Comparison of ENCODE assay signal across 8 cellular contexts in the genomic region with DNA sequence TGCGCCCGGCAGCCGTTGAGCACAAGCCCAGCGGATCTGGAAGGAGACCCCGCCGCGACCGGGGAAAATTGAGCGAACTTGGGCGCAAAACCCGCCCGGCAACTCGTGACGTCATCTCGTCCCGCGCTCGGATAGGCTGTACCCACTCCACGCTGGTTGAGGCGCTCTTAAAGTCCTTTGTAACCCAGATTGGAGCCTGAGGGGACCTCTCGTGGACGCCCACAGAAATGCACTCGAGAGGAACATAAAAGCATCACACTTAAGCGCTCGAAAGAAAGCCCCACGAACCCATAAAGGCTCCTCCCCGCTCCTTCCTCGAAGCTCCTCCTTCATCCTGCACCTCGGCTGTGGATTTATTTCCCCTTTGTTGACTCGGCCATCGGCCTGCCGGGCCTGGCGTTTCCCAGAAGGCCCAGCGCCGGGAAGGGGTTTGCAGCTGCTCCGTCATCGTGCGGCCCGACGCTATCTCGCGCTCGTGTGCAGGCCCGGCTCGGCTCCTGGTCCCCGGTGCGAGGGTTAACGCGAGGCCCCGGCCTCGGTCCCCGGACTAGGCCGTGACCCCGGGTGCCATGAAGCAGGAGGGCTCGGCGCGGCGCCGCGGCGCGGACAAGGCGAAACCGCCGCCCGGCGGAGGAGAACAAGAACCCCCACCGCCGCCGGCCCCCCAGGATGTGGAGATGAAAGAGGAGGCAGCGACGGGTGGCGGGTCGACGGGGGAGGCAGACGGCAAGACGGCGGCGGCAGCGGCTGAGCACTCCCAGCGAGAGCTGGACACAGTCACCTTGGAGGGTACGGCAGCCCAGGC. TPM values are rescaled to one million over a fixed set of nuclear protein-coding genes. Genes with fewer than 3 reads are reported as not detected.
DNase-seq lines count a peak whose midpoint lies in the region; ATAC-seq, FAIRE-seq and TF ChIP-seq lines count a peak whose summit lies in the region.

PSMD3 (plus strand) TSS at position 406 of the 805 bp plus-strand sequence; CDS start at position 570, 164 bp downstream.

- BruUV-seq in HepG2 (replicated peaks; lab: Mats Ljungman, UMichigan): TSS peak; percentile 71

- peak within 1 kb of the TSS; percentile 94 to 98 (median 97) for H3K27ac Mint-ChIP-seq in CD4-positive, alpha-beta memory T cell

- peak; percentile 61 to 70; a peak in 2 of 4 replicates for TF ChIP-seq EP300 in HepG2 (IDR thresholded peaks at IDR 0.05; ENCODE audit: low read depth in 2 of 2, low read length in 2 of 2)
- peak; percentile 82 for TF ChIP-seq EP300 in HepG2 (CRISPR knock-in tag; IDR thresholded peaks at IDR 0.05; ENCODE audit: borderline replicate concordance)

- in situ Hi-C loops in HepG2 (cut with HindIII; ENCODE audit: extremely low pct_ligation_motif_present, low pct_unique_long_range_greater_than_20kb): loop anchor here (5.0 kb wide), 1 partner anchor 108 kb away; no protein-coding TSS in a partner anchor

- no peaks in the 10 kb centered on the region for H3K9me3 Mint-ChIP-seq in CD4-positive, alpha-beta memory T cell

- peaks cover 13 to 38% of the 10 kb centered on the region in 2 donors for H3K36me3 Mint-ChIP-seq in CD4-positive, alpha-beta memory T cell

- intact Hi-C loops in CD4-positive, alpha-beta memory T cell (cut with micrococcal nuclease): loop anchor here (1.0 to 5.0 kb wide), 13 partner anchors 21 to 519 kb away; partner anchors contain the start of genes CDK12, LRRC3C, MED24 and MIEN1
- intact Hi-C loops in HepG2 (cut with micrococcal nuclease; ENCODE audit: unreplicated experiment): loop anchor here (1.0 to 2.0 kb wide), 4 partner anchors 21 to 108 kb away; partner anchors contain the start of genes LRRC3C and ORMDL3

- WGBS in HepG2 (ENCODE audit: low lambda C conversion rate): under 1% methylated on average over 33 of the region's 82 CpGs

- H3K27me3 ChIP-seq in CD4-positive, alpha-beta memory T cell (ENCODE audit: insufficient read depth, low read length): no peaks in the 10 kb centered on the region
- H3K27me3 ChIP-seq in HepG2 (ENCODE audit: control insufficient read depth in 1 of 2, insufficient read depth in 2 of 2, low read length in 2 of 2): peaks cover 6 to 28% of the 10 kb centered on the region in 2 experiments

- peak; percentile 86 to 92 for TF ChIP-seq POLR2A in HepG2 (IDR thresholded peaks at IDR 0.05; ENCODE audit: insufficient read depth in 1 of 2, low read depth in 2 of 2, low read length in 2 of 2)

- H3K4me3 ChIP-seq in CD4-positive, alpha-beta memory T cell (ENCODE audit: low read length in 2 of 2): peak within 1 kb of the TSS; percentile 79 to 90
- peak within 1 kb of the TSS; percentile 92 to 96 (median 94) for H3K4me3 ChIP-seq in HepG2 (replicated peaks in 1 of 3; ENCODE audit: insufficient read depth in 1 of 3, low read depth in 2 of 3, low read length in 3 of 3)

- DNase-seq in CD4-positive, alpha-beta memory T cell: peak; percentile 96 to 99 (median 99)
- peak; percentile 100 for DNase-seq in NCI-H82 (lab: John Stamatoyannopoulos, UW)
- DNase-seq in activated CD4-positive, alpha-beta T cell treated with anti-CD3 and anti-CD28 coated beads, Interleukin-2, amount 50 U/mL, for 48 hours: peak; percentile 97 to 98
- peak; percentile 100 for DNase-seq in dermis blood vessel endothelial cell
- DNase-seq in HepG2 (ENCODE audit: low spot score): peak; percentile 100
- DNase-seq in stimulated activated CD4-positive, alpha-beta T cell treated with anti-CD3 and anti-CD28 coated beads, Interleukin-4, amount 100 ng/mL, for 1 hour: peak; percentile 96

- H3K9ac ChIP-seq in HepG2 (ENCODE audit: insufficient read depth, low read depth, low read length): peak within 1 kb of the TSS; percentile 96

- H3K27me3 Mint-ChIP-seq in CD4-positive, alpha-beta memory T cell: no peaks in the 10 kb centered on the region

- H3K27ac ChIP-seq in CD4-positive, alpha-beta memory T cell (ENCODE audit: low read depth, low read length): peak within 1 kb of the TSS; percentile 96
- peak within 1 kb of the TSS; percentile 82 for H3K27ac ChIP-seq in HepG2 (ENCODE audit: extremely low read length, insufficient read depth, low read length)

- POLR2A ChIA-PET in CD4-positive, alpha-beta memory T cell (lab: Charles Lee; ENCODE audit: partially characterized antibody): interaction anchor here (0.6 to 3.7 kb wide), 32 partner anchors 10 to 1708 kb away, joined by 3 to 52 read pairs (median 4); partner anchors contain the start of genes EIF1, GSDMA, GSDMB and LRRC3C
- POLR2A ChIA-PET in HepG2 (lab: Yijun Ruan, JAX): interaction anchor here (0.6 to 2.3 kb wide), 27 partner anchors 10 to 529 kb away, joined by 3 to 21 read pairs (median 4); partner anchors contain the start of genes GSDMB, LRRC3C, MED1 and MED24

- peak; percentile 96 for TF ChIP-seq CTCF in HepG2 (CRISPR knock-in tag; IDR thresholded peaks at IDR 0.05)

- TF ChIP-seq RAD21 in HepG2 (CRISPR knock-in tag; IDR thresholded peaks at IDR 0.05): peak; percentile 97

- H3K36me3 ChIP-seq in CD4-positive, alpha-beta memory T cell (ENCODE audit: insufficient read depth, low read length): peaks cover 15% of the 10 kb centered on the region
- peaks cover 16 to 19% of the 10 kb centered on the region in 2 experiments for H3K36me3 ChIP-seq in HepG2 (replicated peaks in 1 of 2; ENCODE audit: control insufficient read depth in 1 of 2, insufficient read depth in 2 of 2, low read length in 2 of 2)

- peak within 1 kb of the TSS; percentile 94 for H2AFZ ChIP-seq in HepG2 (ENCODE audit: low read length)

- H3K4me3 Mint-ChIP-seq in CD4-positive, alpha-beta memory T cell: peak within 1 kb of the TSS; percentile 91 to 98 (median 95)

- ATAC-seq in GM19438 (IDR thresholded peaks at IDR 0.05; ENCODE audit: low read depth, unreplicated experiment): peak; percentile 89
- ATAC-seq in HG03575 (IDR thresholded peaks at IDR 0.05; ENCODE audit: extremely low read depth, insufficient number of reproducible peaks, low FRiP score, unreplicated experiment): peak; percentile 69
- peak; percentile 92 for ATAC-seq in HepG2

- H3K4me1 ChIP-seq in CD4-positive, alpha-beta memory T cell (ENCODE audit: insufficient read depth, low read length): peaks cover 34% of the 10 kb centered on the region
- peaks cover 25% of the 10 kb centered on the region for H3K4me1 ChIP-seq in HepG2 (ENCODE audit: insufficient read depth, low read length)

- FAIRE-seq in HepG2 (lab: Jason Lieb, UNC): peak; percentile 99

- peaks cover 28% of the 10 kb centered on the region for H3K79me2 ChIP-seq in HepG2 (ENCODE audit: insufficient read depth, low read length)

- peaks cover 22 to 45% (median 32%) of the 10 kb centered on the region in 4 donors for H3K4me1 Mint-ChIP-seq in CD4-positive, alpha-beta memory T cell

- H4K20me1 ChIP-seq in HepG2 (ENCODE audit: insufficient read depth, low read length): peaks cover 9% of the 10 kb centered on the region

- H3K4me2 ChIP-seq in HepG2 (ENCODE audit: low read depth, low read length): peak within 1 kb of the TSS; percentile 94

- H3K9me3 ChIP-seq in CD4-positive, alpha-beta memory T cell (ENCODE audit: control insufficient read depth in 1 of 2, low read length in 2 of 2): no peaks in the 10 kb centered on the region
- no peaks in the 10 kb centered on the region for H3K9me3 ChIP-seq in HepG2 (ENCODE audit: low read length)

- CTCF ChIA-PET in CD4-positive, alpha-beta memory T cell (lab: Charles Lee; ENCODE audit: partially characterized antibody): interaction anchor here (0.6 to 8.5 kb wide), 21 partner anchors 12 to 433 kb away, joined by 3 to 197 read pairs (median 4); partner anchors contain the start of gene GSDMA
- CTCF ChIA-PET in HepG2 (lab: Yijun Ruan, JAX; ENCODE audit: low intra/inter-chr PET ratio, low total read pairs): interaction anchor here (0.6 to 2.3 kb wide), 4 partner anchors 22 to 250 kb away, joined by 3 to 25 read pairs (median 9); partner anchors contain the start of gene MIEN1

RNA-seq across cellular contexts. Expression of gene PSMD3, which starts in this region (rescaled TPM):
- total RNA-seq in CD4-positive, alpha-beta memory T cell: 10 to 100 TPM; 59.7 to 60.3 TPM
- polyA plus RNA-seq in CD4-positive, alpha-beta memory T cell: 10 to 100 TPM; 44.6 to 47.9 TPM
- total RNA-seq in dermis blood vessel endothelial cell (85.6 and 152 TPM in 2 replicates), HepG2 (2016; rRNA removed; fragmentation: Illumina TruSeq; extraction: Trizol) (114 and 146 TPM in 2 replicates)
- total RNA-seq in HepG2 (2016; cell fraction: cytosol; rRNA removed; fragmentation: Illumina TruSeq; extraction: Trizol; ENCODE audit: low read depth): 19.9 and 20.3 TPM in 2 replicates
- total RNA-seq in HepG2 (2016; cell fraction: insoluble cytoplasmic fraction; rRNA removed; fragmentation: Illumina TruSeq; extraction: Trizol): 99.4 and 154 TPM in 2 replicates
- 37.5 and 39.8 TPM in 2 replicates for total RNA-seq in HepG2 (2016; cell fraction: membrane; rRNA removed; fragmentation: Illumina TruSeq; extraction: Trizol)
- total RNA-seq in HepG2 (2016; cell fraction: nucleus; rRNA removed; fragmentation: Illumina TruSeq; extraction: Trizol): 88.8 and 102 TPM in 2 replicates
- polyA plus RNA-seq in HepG2 (2011; rRNA removed): 97.4 and 118 TPM in 2 replicates
- polyA plus RNA-seq in HepG2 (2011; cell fraction: cytosol; rRNA removed): 82.0 and 93.0 TPM in 2 replicates
- 117 and 120 TPM in 2 replicates for polyA plus RNA-seq in HepG2 (2011; cell fraction: nucleus; rRNA removed)
- polyA plus RNA-seq in HepG2 (2012): 97.2 and 131 TPM in 2 replicates
- polyA plus RNA-seq in HepG2 (2016; cell fraction: cytosol; fragmentation: Illumina TruSeq; extraction: Trizol; ENCODE audit: low read depth): 14.5 and 14.8 TPM in 2 replicates
- 110 and 126 TPM in 2 replicates for polyA plus RNA-seq in HepG2 (2016; cell fraction: insoluble cytoplasmic fraction; fragmentation: Illumina TruSeq; extraction: Trizol; ENCODE audit: low read depth)
- 20.5 and 22.5 TPM in 2 replicates for polyA plus RNA-seq in HepG2 (2016; cell fraction: membrane; fragmentation: Illumina TruSeq; extraction: Trizol; ENCODE audit: low read depth)
- polyA plus RNA-seq in HepG2 (2016; cell fraction: nucleus; fragmentation: Illumina TruSeq; extraction: Trizol; ENCODE audit: insufficient read depth, low read depth): 160 and 165 TPM in 2 replicates
- polyA minus RNA-seq in HepG2 (2011; rRNA and poly(A)+ RNA removed; ENCODE audit: low replicate concordance): 151 and 161 TPM in 2 replicates
- polyA minus RNA-seq in HepG2 (2011; cell fraction: cytosol; rRNA and poly(A)+ RNA removed): 49.5 and 51.3 TPM in 2 replicates
- 34.4 and 36.3 TPM in 2 replicates for polyA minus RNA-seq in HepG2 (2011; cell fraction: nucleus; rRNA and poly(A)+ RNA removed)

Comparison
In these comparisons a context has a peak if more than half of its experiments do, and no peak if none do; other contexts are left out.
1. Peak in every context shown above with its lines: DNase-seq, ATAC-seq, H3K4me3 ChIP-seq and H3K27ac ChIP-seq.